In genomic region chr1:232911027-232911599, GRCh38 we compare ENCODE assay signal across 15 cellular contexts.
DNase-seq lines count a peak whose midpoint lies in the region.
"Had no signal": no experiment of that assay in that cellular context is flagged by ENCODE, and none has a peak within 500 bp of the region (broad histone marks: within the 10 kb centered on the region; RNA-seq: fewer than 3 reads in every experiment).

No MANE protein-coding gene starts in this region.

- no peaks in the 10 kb centered on the region for H3K9me3 ChIP-seq in iPS-18a (ENCODE audit: control insufficient read depth, low read depth, low read length)
- H3K9me3 ChIP-seq: Caco-2 had no signal

- no peaks in the 10 kb centered on the region for H3K36me3 ChIP-seq in iPS-18a (ENCODE audit: control insufficient read depth, low read depth, low read length)

- peak; percentile 8 for DNase-seq in activated CD4-positive, alpha-beta T cell treated with anti-CD3 and anti-CD28 coated beads for 48 hours
- DNase-seq in activated CD4-positive, alpha-beta T cell treated with anti-CD3 and anti-CD28 coated beads for 4 hours: no peak
- DNase-seq in ELF-1 (ENCODE audit: low read depth, low spot score) (peak; percentile 74), NCI-H526 treated with DMSO at 0.1 percent for 48 hours (lab: John Stamatoyannopoulos, UW) (peak; percentile 0), MV-4-11 (lab: John Stamatoyannopoulos, UW) (no peak), SHP77 (lab: John Stamatoyannopoulos, UW) (no peak), 8988T (no peak)
- DNase-seq: Caco-2; CD4-positive, alpha-beta T cell; KG1; NCI-H1417 treated with DMSO at 0.1 percent for 48 hours; NCI-H1930; NCI-H345; NCI-H524 treated with DMSO at 0.1 percent for 48 hours had no signal

- H3K27me3 ChIP-seq in iPS-18a (ENCODE audit: control insufficient read depth, insufficient read depth, low read length): no peaks in the 10 kb centered on the region

- peaks cover 16% of the 10 kb centered on the region for H3K4me1 ChIP-seq in iPS-18a (ENCODE audit: control insufficient read depth, low read depth, low read length)
- H3K4me1 ChIP-seq: Caco-2 had no signal

- H3K4me3 ChIP-seq in iPS-18a (ENCODE audit: low read length): peak overlapping the region; percentile 2

- H3K27ac ChIP-seq in iPS-18a (ENCODE audit: low read length): no peak overlapping the region

- H3K9ac ChIP-seq in iPS-18a (ENCODE audit: low read length): no peak overlapping the region

Comparison
In these comparisons a context has a peak if more than half of its experiments do, and no peak if none do; other contexts are left out.
1. DNase-seq: peak in activated CD4-positive, alpha-beta T cell treated with anti-CD3 and anti-CD28 coated beads for 48 hours (single experiment), ELF-1 (single experiment) and NCI-H526 treated with DMSO at 0.1 percent for 48 hours (single experiment); none in activated CD4-positive, alpha-beta T cell treated with anti-CD3 and anti-CD28 coated beads for 4 hours (0 of 2), MV-4-11 (single experiment), SHP77 (0 of 2) and 8988T (single experiment).